Comparison of ENCODE assay signal across 18 cellular contexts in the genomic region with DNA sequence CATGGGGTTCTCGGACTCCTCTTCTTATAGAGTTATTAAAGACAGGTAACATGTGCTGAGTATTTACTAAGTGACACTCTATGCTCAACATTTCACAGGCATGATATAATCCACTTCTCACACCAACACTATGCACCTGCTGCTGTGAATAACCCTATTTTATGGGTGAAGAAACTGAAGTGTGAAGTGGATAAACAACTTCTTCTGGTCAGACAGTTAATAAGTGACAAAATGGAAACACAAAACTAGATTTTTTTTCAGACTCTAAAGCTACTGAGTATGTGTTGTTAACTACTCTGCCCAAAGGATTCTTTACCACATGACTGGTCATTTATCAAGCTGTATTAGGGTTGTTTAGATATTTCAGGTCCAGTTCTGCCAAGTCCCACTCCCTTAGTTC.
DNase-seq lines count a peak whose midpoint lies in the region; ATAC-seq and TF ChIP-seq lines count a peak whose summit lies in the region.
"Had no signal": no experiment of that assay in that cellular context is flagged by ENCODE, and none has a peak within 500 bp of the region (broad histone marks: within the 10 kb centered on the region; RNA-seq: fewer than 3 reads in every experiment).

No MANE protein-coding gene starts in this region.

- intact Hi-C loops in left lung (cut with DNase I), result no loop called here

- 81% methylated on average over 1 of the region's 1 CpG for WGBS in hepatocyte (ENCODE audit: low lambda C conversion rate, missing lambda C conversion rate)

- H3K4me1 ChIP-seq in hepatocyte (ENCODE audit: insufficient read depth) (no peaks in the 10 kb centered on the region), left lung (no peaks in the 10 kb centered on the region)
- H3K4me1 ChIP-seq: BLaER1 had no signal

- DNase-seq in NCI-H510A treated with DMSO at 0.1 percent for 48 hours (lab: John Stamatoyannopoulos, UW) (peak; percentile 57), NCI-H510A (lab: John Stamatoyannopoulos, UW) (no peak), hepatocyte (ENCODE audit: low spot score) (no peak), left lung (no peak), cerebellar cortex (ENCODE audit: low spot score) (no peak), glomerular visceral epithelial cell (ENCODE audit: extremely low spot score) (no peak)
- no peak for DNase-seq in activated T-cell treated with anti-CD3 and anti-CD28 coated beads, Interleukin-2, amount 50 U/mL, for 48 hours
- DNase-seq: Calu3; CD8-positive, alpha-beta memory T cell; DMS 273 treated with DMSO at 0.1 percent for 48 hours; DND-41; GDM1; GM23248; IMR-90 had no signal

- no peaks in the 10 kb centered on the region for H4K20me1 ChIP-seq in hepatocyte (ENCODE audit: insufficient read depth, poor library complexity, severe bottlenecking)
- H4K20me1 ChIP-seq: BLaER1 had no signal

- H3K27me3 ChIP-seq in hepatocyte (no peaks in the 10 kb centered on the region), left lung (no peaks in the 10 kb centered on the region)
- H3K27me3 ChIP-seq: BLaER1 had no signal

- no peak overlapping the region for H3K4me2 ChIP-seq in hepatocyte
- H3K4me2 ChIP-seq: BLaER1 had no signal

- ATAC-seq in left lung (peak; percentile 88), GM21723 (IDR thresholded peaks at IDR 0.05; ENCODE audit: unreplicated experiment) (no peak)
- ATAC-seq: HCT116 had no signal

- H3K9me3 ChIP-seq in hepatocyte (ENCODE audit: low read depth) (no peaks in the 10 kb centered on the region), left lung (no peaks in the 10 kb centered on the region)
- H3K9me3 ChIP-seq: BLaER1 had no signal

- H3K4me3 ChIP-seq in hepatocyte (no peak overlapping the region), left lung (no peak overlapping the region)
- H3K4me3 ChIP-seq: BLaER1, GM23248 had no signal

- H3K9me2 ChIP-seq in hepatocyte (replicated peaks; ENCODE audit: insufficient read depth), result no peaks in the 10 kb centered on the region

- no peak overlapping the region for H2AFZ ChIP-seq in hepatocyte
- H2AFZ ChIP-seq: GM23248 had no signal

- peak overlapping the region; percentile 61 for H3K27ac ChIP-seq in hepatocyte
- no peak overlapping the region for H3K27ac ChIP-seq in left lung
- H3K27ac ChIP-seq: 22Rv1, BLaER1, GM23248 had no signal

- H3K36me3 ChIP-seq in hepatocyte (replicated peaks; ENCODE audit: insufficient read depth, low read depth) (no peaks in the 10 kb centered on the region), left lung (no peaks in the 10 kb centered on the region)
- H3K36me3 ChIP-seq: BLaER1 had no signal

- H3K79me2 ChIP-seq in hepatocyte, result no peaks in the 10 kb centered on the region

- TF ChIP-seq CTCF in hepatocyte (IDR thresholded peaks at IDR 0.05; ENCODE audit: poor library complexity), result no peak
- no peak for TF ChIP-seq CTCF in left lung (IDR thresholded peaks at IDR 0.05)
